Comparison of ENCODE assay signal across 22 cellular contexts in the genomic region with DNA sequence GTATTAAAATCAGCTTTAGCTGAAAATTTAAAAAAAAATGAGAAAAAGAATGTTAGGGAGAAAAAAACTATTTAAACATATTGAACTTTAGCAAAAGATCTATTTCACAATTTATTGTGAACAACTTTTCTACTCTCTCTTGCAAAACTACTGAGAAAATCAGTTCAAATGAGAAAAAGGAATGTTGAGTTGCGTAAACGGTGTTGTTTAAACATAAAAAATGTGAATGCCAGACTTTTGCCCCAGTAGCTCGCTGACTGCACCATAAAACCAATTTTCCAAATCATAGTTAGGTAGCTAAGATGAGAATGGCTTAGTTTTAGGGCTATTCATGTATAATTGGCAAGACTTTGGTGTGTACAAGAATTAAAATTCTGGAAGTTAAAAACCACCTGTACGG. TPM values are rescaled to one million over a fixed set of nuclear protein-coding genes. Genes with fewer than 3 reads are reported as not detected.
A peak's percentile ranks its signal among the peaks of the same experiment; 100 is the strongest.
DNase-seq lines count a peak whose midpoint lies in the region; ATAC-seq and TF ChIP-seq lines count a peak whose summit lies in the region.
"Had no signal": no experiment of that assay in that cellular context is flagged by ENCODE, and none has a peak within 500 bp of the region (broad histone marks: within the 10 kb centered on the region; RNA-seq: fewer than 3 reads in every experiment).

No MANE protein-coding gene starts in this region.

- no peaks in the 10 kb centered on the region for H3K36me3 ChIP-seq in ACC112 (ENCODE audit: insufficient read depth, low read length)
- no peaks in the 10 kb centered on the region for H3K36me3 ChIP-seq in OCI-LY7 (ENCODE audit: insufficient read depth, low read length)
- H3K36me3 ChIP-seq in mesenchymal stem cell (ENCODE audit: control insufficient read depth in 1 of 2, insufficient read depth in 2 of 2, low read depth in 1 of 2, low read length in 2 of 2): no peaks in the 10 kb centered on the region
- H3K36me3 ChIP-seq in effector memory CD4-positive, alpha-beta T cell (ENCODE audit: control insufficient read depth, insufficient read depth, low read length): no peaks in the 10 kb centered on the region
- H3K36me3 ChIP-seq: BLaER1 treated with 17β-estradiol and CSF1 and Interleukin-3, amounts not matched to agents 10 nM and 100 nM; pancreas had no signal

- H3K4me2 ChIP-seq in OCI-LY7 (ENCODE audit: low read length) (0 out of 2 replicates have a peak overlapping the region, but pooled peaks have one; percentile 17), mesenchymal stem cell (ENCODE audit: low read length, poor library complexity, severe bottlenecking) (no peak overlapping the region)
- H3K4me2 ChIP-seq: BLaER1 treated with 17β-estradiol and CSF1 and Interleukin-3, amounts not matched to agents 10 nM and 100 nM had no signal

- no peak overlapping the region for H2AK5ac ChIP-seq in mesenchymal stem cell (ENCODE audit: low read length, severe bottlenecking)

- CTCF ChIA-PET in OCI-LY7 (lab: Charles Lee; ENCODE audit: unreplicated experiment): no interaction called here

- no peak for ATAC-seq in GM21786 (IDR thresholded peaks at IDR 0.05; ENCODE audit: unreplicated experiment)
- ATAC-seq in Right ventricle myocardium inferior: no peak
- ATAC-seq: activated T-cell treated with anti-CD3 and anti-CD28 coated beads, Interleukin-2, amount 50 U/mL, for 72 hours; natural killer cell; right cardiac atrium had no signal

- H3K4me3 ChIP-seq in ACC112 (ENCODE audit: low read depth, low read length) (peak overlapping the region; percentile 5), OCI-LY7 (ENCODE audit: low read depth, low read length, poor library complexity, severe bottlenecking) (no peak overlapping the region), mesenchymal stem cell (ENCODE audit: insufficient read depth in 1 of 2, low read depth in 1 of 2, low read length in 2 of 2) (no peak overlapping the region)
- H3K4me3 ChIP-seq in effector memory CD4-positive, alpha-beta T cell (ENCODE audit: insufficient read depth, low read depth, low read length, poor library complexity, severe bottlenecking): no peak overlapping the region
- H3K4me3 ChIP-seq: BLaER1 treated with 17β-estradiol and CSF1 and Interleukin-3, amounts not matched to agents 10 nM and 100 nM; dorsolateral prefrontal cortex; pancreas had no signal

- H2BK12ac ChIP-seq in mesenchymal stem cell (ENCODE audit: low read length in 2 of 2): no peak overlapping the region

- no CpG with 5 or more reads among the region's 4 CpGs for WGBS in mesenchymal stem cell

- BruUV-seq in OCI-LY7 (replicated peaks; lab: Mats Ljungman, UMichigan): no TSS peak

- POLR2A ChIA-PET in OCI-LY7 (lab: Charles Lee): interaction anchor here (0.5 to 3.3 kb wide), 6 partner anchors 9 to 99 kb away, joined by 3 to 18 read pairs (median 6); no protein-coding TSS in a partner anchor

- no peak for TF ChIP-seq CTCF in OCI-LY7 (conservative IDR thresholded peaks at IDR 0.05; ENCODE audit: low read length)

- H3K9me2 ChIP-seq in OCI-LY7 (ENCODE audit: insufficient read depth, low read length): no peaks in the 10 kb centered on the region

- H2BK120ac ChIP-seq in mesenchymal stem cell (ENCODE audit: low read depth, low read length): no peak overlapping the region

- peak overlapping the region; percentile 17 for H3K9ac ChIP-seq in mesenchymal stem cell (ENCODE audit: low read length)
- H3K9ac ChIP-seq: BLaER1 treated with 17β-estradiol and CSF1 and Interleukin-3, amounts not matched to agents 10 nM and 100 nM had no signal

- H4K91ac ChIP-seq in mesenchymal stem cell (ENCODE audit: low read length): no peak overlapping the region

- no peaks in the 10 kb centered on the region for H4K20me1 ChIP-seq in OCI-LY7 (ENCODE audit: insufficient read depth, low read length)
- H4K20me1 ChIP-seq: BLaER1 treated with 17β-estradiol and CSF1 and Interleukin-3, amounts not matched to agents 10 nM and 100 nM had no signal

- H3K79me1 ChIP-seq in mesenchymal stem cell (replicated peaks; ENCODE audit: low read length, poor library complexity, severe bottlenecking): no peaks in the 10 kb centered on the region

- intact Hi-C loops in OCI-LY7 (cut with micrococcal nuclease; ENCODE audit: unreplicated experiment): no loop called here
- intact Hi-C loops in Right ventricle myocardium inferior (cut with DNase I): no loop called here

- no peak overlapping the region for H3K23ac ChIP-seq in mesenchymal stem cell (ENCODE audit: low read length in 2 of 2)

- H3K27ac ChIP-seq in ACC112 (ENCODE audit: low read depth, low read length) (peak overlapping the region; percentile 47), OCI-LY7 (ENCODE audit: low read depth, low read length, poor library complexity, severe bottlenecking) (no peak overlapping the region), mesenchymal stem cell (ENCODE audit: low read length, poor library complexity, severe bottlenecking) (no peak overlapping the region)
- no peak overlapping the region for H3K27ac ChIP-seq in effector memory CD4-positive, alpha-beta T cell (ENCODE audit: insufficient read depth, low read length, poor library complexity, severe bottlenecking)
- H3K27ac ChIP-seq: BLaER1 treated with 17β-estradiol and CSF1 and Interleukin-3, amounts not matched to agents 10 nM and 100 nM; dorsolateral prefrontal cortex; epithelial cell of prostate had no signal

- no peak overlapping the region for H2BK15ac ChIP-seq in mesenchymal stem cell (ENCODE audit: low read depth, poor library complexity, severe bottlenecking)

- H3K14ac ChIP-seq in mesenchymal stem cell (ENCODE audit: low read length in 2 of 2): no peak overlapping the region

- H3K4me1 ChIP-seq in ACC112 (ENCODE audit: control insufficient read depth, insufficient read depth, low read length, unreplicated experiment): peaks cover 32% of the 10 kb centered on the region
- H3K4me1 ChIP-seq in OCI-LY7 (ENCODE audit: insufficient read depth, low read length, poor library complexity, severe bottlenecking): no peaks in the 10 kb centered on the region
- H3K4me1 ChIP-seq in mesenchymal stem cell (ENCODE audit: control insufficient read depth, insufficient read depth, low read depth, low read length): peaks cover 3% of the 10 kb centered on the region
- H3K4me1 ChIP-seq in effector memory CD4-positive, alpha-beta T cell (ENCODE audit: control insufficient read depth, insufficient read depth, low read length, poor library complexity, severe bottlenecking): no peaks in the 10 kb centered on the region
- H3K4me1 ChIP-seq: pancreas had no signal

- H2AFZ ChIP-seq in ACC112 (ENCODE audit: low read length, unreplicated experiment) (peak overlapping the region; percentile 35), OCI-LY7 (ENCODE audit: low read length) (peak overlapping the region; percentile 8; the same call in 1 of the 2 replicates), mesenchymal stem cell (ENCODE audit: low read depth, low read length) (no peak overlapping the region)

- DNase-seq in OCI-LY7 (ENCODE audit: low spot score): no peak
- DNase-seq in fibroblast of peridontal ligament (ENCODE audit: extremely low read depth): peak; percentile 91
- DNase-seq in mesenchymal stem cell: no peak
- DNase-seq in effector memory CD4-positive, alpha-beta T cell: no peak
- DNase-seq in SKM-1 treated with dmso at 0.1 percent for 144 hours (lab: John Stamatoyannopoulos, UW; ENCODE audit: unreplicated experiment): no peak
- DNase-seq in Right ventricle myocardium inferior (ENCODE audit: missing footprints): no peak
- DNase-seq: activated naive CD4-positive, alpha-beta T cell treated with anti-CD3 and anti-CD28 coated beads, Interleukin-2, amount 10 ng/mL, durations not matched to agents 7 days and 5 days; activated T-cell treated with anti-CD3 and anti-CD28 coated beads, Interleukin-2, amount 50 U/mL, for 72 hours; anterior cingulate cortex; central memory CD4-positive, alpha-beta T cell; dorsolateral prefrontal cortex; natural killer cell; NCI-H1694 treated with DMSO at 0.1 percent for 48 hours; NCI-H774; pancreas; right cardiac atrium; SIG-M5; stimulated activated CD4-positive, alpha-beta T cell treated with anti-CD3 and anti-CD28 coated beads, Interleukin-15, amount 100 ng/mL, for 24 hours had no signal

- no peak overlapping the region for H3K18ac ChIP-seq in mesenchymal stem cell (ENCODE audit: low read depth in 1 of 2, low read length in 2 of 2)

- H3K27me3 ChIP-seq in ACC112 (ENCODE audit: insufficient read depth, low read length): no peaks in the 10 kb centered on the region
- no peaks in the 10 kb centered on the region for H3K27me3 ChIP-seq in mesenchymal stem cell (ENCODE audit: control insufficient read depth in 1 of 2, insufficient read depth in 1 of 2, low read length in 2 of 2)
- H3K27me3 ChIP-seq in effector memory CD4-positive, alpha-beta T cell (replicated peaks; ENCODE audit: control insufficient read depth, insufficient read depth, low read length, poor library complexity, severe bottlenecking): peaks cover 5% of the 10 kb centered on the region
- H3K27me3 ChIP-seq: BLaER1 treated with 17β-estradiol and CSF1 and Interleukin-3, amounts not matched to agents 10 nM and 100 nM; pancreas had no signal

- H4K8ac ChIP-seq in mesenchymal stem cell (ENCODE audit: low read length): no peak overlapping the region

- no peak overlapping the region for H2BK5ac ChIP-seq in mesenchymal stem cell (ENCODE audit: low read depth, low read length, poor library complexity, severe bottlenecking)

- H3K9me3 ChIP-seq in OCI-LY7 (ENCODE audit: low read length) (no peaks in the 10 kb centered on the region), mesenchymal stem cell (ENCODE audit: control insufficient read depth, low read length) (peaks cover 11% of the 10 kb centered on the region)
- peaks cover 4% of the 10 kb centered on the region for H3K9me3 ChIP-seq in effector memory CD4-positive, alpha-beta T cell (ENCODE audit: control insufficient read depth, low read length)
- H3K9me3 ChIP-seq: pancreas had no signal

- H3K79me2 ChIP-seq in ACC112 (ENCODE audit: control insufficient read depth, insufficient read depth, low read length, unreplicated experiment) (no peaks in the 10 kb centered on the region), OCI-LY7 (ENCODE audit: insufficient read depth, low read depth, low read length) (no peaks in the 10 kb centered on the region)

- H3K4ac ChIP-seq in mesenchymal stem cell (ENCODE audit: low read depth in 1 of 2, low read length in 2 of 2): no peak overlapping the region

RNA-seq across cellular contexts. Expression of gene RAD23B, which starts 13.4 kb away (rescaled TPM):
- total RNA-seq in OCI-LY7 (2014; rRNA removed; shearing (Covaris generic)): 61.0 and 67.3 TPM in 2 replicates
- total RNA-seq in OCI-LY7 (2022) (120 and 141 TPM in 2 replicates), Right ventricle myocardium inferior (110 TPM)
- 125 TPM for polyA plus RNA-seq in mesenchymal stem cell (2013, experiment 1 of 2)
- 130 TPM for polyA plus RNA-seq in mesenchymal stem cell (2013, experiment 2 of 2)
